ENCODE assay signal across 11 cellular contexts in genomic region chr2:106894545-106894944, GRCh38. TPM values are rescaled to one million over a fixed set of nuclear protein-coding genes. Genes with fewer than 3 reads are reported as not detected.
"Had no signal": no experiment of that assay in that cellular context is flagged by ENCODE, and none has a peak within 500 bp of the region (broad histone marks: within the 10 kb centered on the region; RNA-seq: fewer than 3 reads in every experiment).

No MANE protein-coding gene starts in this region.

- H3K9me3 ChIP-seq: HAP-1 had no signal

- H3K4me3 ChIP-seq: GM23248, GM23338, HAP-1 had no signal

- H2AFZ ChIP-seq: GM23248, GM23338 had no signal

- H3K4me2 ChIP-seq: GM23338 had no signal

- H3K9ac ChIP-seq: GM23248 had no signal

- H3K4me1 ChIP-seq: HAP-1 had no signal

- H3K27ac ChIP-seq: GM23248 had no signal

- ATAC-seq: GM23338, HCT116 had no signal

- DNase-seq: GM23248, GOT3, H7, H9, HCEC 1CT, HFFc6 had no signal

- FAIRE-seq: H1, H54 had no signal

- H3K36me3 ChIP-seq: HAP-1 had no signal

RNA-seq across cellular contexts. Expression of gene ST6GAL2, which starts 8.6 kb away (rescaled TPM):
- total RNA-seq: GM23248 had no signal
- polyA plus RNA-seq: GM23248 had no signal
